ENCODE assay signal across 9 cellular contexts in genomic region chr11:118398797-118399564, GRCh38. TPM values are rescaled to one million over a fixed set of nuclear protein-coding genes. Genes with fewer than 3 reads are reported as not detected.
DNase-seq lines count a peak whose midpoint lies in the region; ATAC-seq, FAIRE-seq and TF ChIP-seq lines count a peak whose summit lies in the region.
"Had no signal": no experiment of that assay in that cellular context is flagged by ENCODE, and none has a peak within 500 bp of the region (broad histone marks: within the 10 kb centered on the region; RNA-seq: fewer than 3 reads in every experiment).

No MANE protein-coding gene starts in this region.

- BruUV-seq in Panc1 (replicated peaks; lab: Mats Ljungman, UMichigan), result no TSS peak

- ATAC-seq in GM18868 (IDR thresholded peaks at IDR 0.05; ENCODE audit: unreplicated experiment) (peak; percentile 45), Panc1 (no peak), GM19455 (IDR thresholded peaks at IDR 0.05; ENCODE audit: unreplicated experiment) (no peak)

- H3K27me3 ChIP-seq in Panc1 (ENCODE audit: control insufficient read depth, insufficient read depth, low read length), result no peaks in the 10 kb centered on the region

- H3K27ac ChIP-seq in Panc1 (ENCODE audit: low read length) (peak overlapping the region; percentile 97; the same call in 1 of the 2 replicates), skin epidermis (peak overlapping the region in 13 of 21 experiments; percentile 16 to 95 (median 41)), coronary artery (no peak overlapping the region)

- TF ChIP-seq CTCF in Panc1 (IDR thresholded peaks at IDR 0.05) (no peak), coronary artery (IDR thresholded peaks at IDR 0.05) (no peak), D721Med (IDR thresholded peaks at IDR 0.05; ENCODE audit: insufficient read depth, missing control alignments) (no peak)

- CTCF ChIA-PET in Panc1 (lab: Charles Lee), result no interaction called here

- no peak for FAIRE-seq in D721Med (lab: Jason Lieb, UNC)

- no peak for DNase-seq in Panc1 (ENCODE audit: low read depth, low spot score)
- DNase-seq in activated naive CD8-positive, alpha-beta T cell treated with anti-CD3 and anti-CD28 coated beads, Interleukin-2, amount 50 U/mL, for 16 hours (ENCODE audit: low read depth, low spot score), result peak; percentile 6
- no peak for DNase-seq in hippocampal formation (lab: John Stamatoyannopoulos, UW)
- no peak for DNase-seq in coronary artery (ENCODE audit: low spot score)
- no peak for DNase-seq in D721Med (ENCODE audit: insufficient read length, low spot score)
- DNase-seq: NCI-H2029 treated with DMSO at 0.1 percent for 48 hours had no signal

- H3K9me3 ChIP-seq in Panc1 (ENCODE audit: control insufficient read depth, insufficient read depth, low read depth, low read length), result no peaks in the 10 kb centered on the region

- in situ Hi-C loops in Panc1 (cut with HindIII; ENCODE audit: low pct_unique_long_range_greater_than_20kb, low sequenced_read_pairs), result no loop called here

- H3K4me3 ChIP-seq in Panc1 (ENCODE audit: low read depth in 2 of 2, low read length in 2 of 2), result no peak overlapping the region
- H3K4me3 ChIP-seq in skin epidermis, result no peak overlapping the region
- H3K4me3 ChIP-seq in coronary artery, result no peak overlapping the region

- POLR2A ChIA-PET in Panc1 (lab: Charles Lee), result interaction anchor here (0.6 kb wide), 1 partner anchor 234 kb away, joined by 10 read pairs; no protein-coding TSS in a partner anchor

- peaks cover 12% of the 10 kb centered on the region for H3K4me1 ChIP-seq in Panc1 (ENCODE audit: control insufficient read depth, insufficient read depth, low read length)

- peaks cover 21% of the 10 kb centered on the region for H3K36me3 ChIP-seq in Panc1 (ENCODE audit: control insufficient read depth, insufficient read depth, low read length)

- intact Hi-C loops in Panc1 (cut with micrococcal nuclease; ENCODE audit: unreplicated experiment), result no loop called here

RNA-seq across cellular contexts. Expression of gene ATP5MG, which starts 2.4 kb away (rescaled TPM):
- total RNA-seq in Panc1 (2021; ENCODE audit: unreplicated experiment), result 504 TPM
- 755 TPM for polyA plus RNA-seq in Panc1 (2012; ENCODE audit: insufficient read length)

RNA-seq across cellular contexts. Expression of gene KMT2A, which starts 37.3 kb away (rescaled TPM):
- total RNA-seq in Panc1 (2021; ENCODE audit: unreplicated experiment), result 139 TPM
- 74.2 TPM for polyA plus RNA-seq in Panc1 (2012; ENCODE audit: insufficient read length)

RNA-seq across cellular contexts. Expression of gene UBE4A, which starts 39.6 kb away (rescaled TPM):
- 57.9 TPM for total RNA-seq in Panc1 (2021; ENCODE audit: unreplicated experiment)
- polyA plus RNA-seq in Panc1 (2012; ENCODE audit: insufficient read length), result 17.5 TPM

RNA-seq across cellular contexts. Expression of gene CD3G, which starts 54.8 kb away (rescaled TPM):
- 0.15 TPM for total RNA-seq in Panc1 (2021; ENCODE audit: unreplicated experiment)
- polyA plus RNA-seq in Panc1 (2012; ENCODE audit: insufficient read length), result not detected

RNA-seq across cellular contexts. Expression of gene CD3D, which starts 56.5 kb away (rescaled TPM):
- total RNA-seq in Panc1 (2021; ENCODE audit: unreplicated experiment), result 0.39 TPM
- polyA plus RNA-seq in Panc1 (2012; ENCODE audit: insufficient read length), result not detected

Comparison
In these comparisons a context has a peak if more than half of its experiments do, and no peak if none do; other contexts are left out.
1. H3K27ac ChIP-seq: peak in Panc1 (single experiment) and skin epidermis (13 of 21); none in coronary artery (0 of 2).